16 cellular contexts compared by ENCODE assay signal in genomic region chr14:37623552-37623951, GRCh38. TPM values are rescaled to one million over a fixed set of nuclear protein-coding genes. Genes with fewer than 3 reads are reported as not detected.
DNase-seq lines count a peak whose midpoint lies in the region; ATAC-seq, FAIRE-seq and TF ChIP-seq lines count a peak whose summit lies in the region.
"Had no signal": no experiment of that assay in that cellular context is flagged by ENCODE, and none has a peak within 500 bp of the region (broad histone marks: within the 10 kb centered on the region; RNA-seq: fewer than 3 reads in every experiment).

No MANE protein-coding gene starts in this region.

- H3K9me3 ChIP-seq in thyroid gland = no peaks in the 10 kb centered on the region

- TF ChIP-seq POLR2A in thyroid gland (IDR thresholded peaks at IDR 0.05) = no peak

- peak; percentile 96 for ATAC-seq in foreskin keratinocyte
- no peak for ATAC-seq in left ventricle myocardium superior
- ATAC-seq: naive thymus-derived CD8-positive, alpha-beta T cell had no signal

- no peak overlapping the region for H3K4me3 ChIP-seq in thyroid gland (replicated peaks in 1 of 3)

- H3K4me1 ChIP-seq in foreskin keratinocyte (peaks cover 13% of the 10 kb centered on the region), thyroid gland (peaks cover 0 to 6% of the 10 kb centered on the region in 2 donors)

- intact Hi-C loops in thyroid gland (cut with DNase I) (no loop called here), left ventricle myocardium superior (cut with micrococcal nuclease) (no loop called here)

- TF ChIP-seq CTCF in foreskin keratinocyte (conservative IDR thresholded peaks at IDR 0.05) = no peak
- TF ChIP-seq CTCF in thyroid gland (IDR thresholded peaks at IDR 0.05) = no peak
- no peak for TF ChIP-seq CTCF in D721Med (IDR thresholded peaks at IDR 0.05; ENCODE audit: insufficient read depth, missing control alignments)

- FAIRE-seq in D721Med (lab: Jason Lieb, UNC) = no peak
- FAIRE-seq: GM12892 had no signal

- H3K27ac ChIP-seq in foreskin keratinocyte (peak overlapping the region; percentile 79), thyroid gland (no peak overlapping the region)

- no peaks in the 10 kb centered on the region for H3K36me3 ChIP-seq in thyroid gland

- 79 to 86% methylated on average over 1 of the region's 1 CpG for WGBS in thyroid gland, 2 donors

- DNase-seq in AG08395 (ENCODE audit: low spot score) = peak; percentile 69
- peak; percentile 88 for DNase-seq in HT1080 (ENCODE audit: low read depth)
- DNase-seq in amniotic epithelial cell (ENCODE audit: low read depth) = peak; percentile 5
- DNase-seq in foreskin keratinocyte = peak; percentile 90 to 96
- DNase-seq in thyroid gland = no peak
- no peak for DNase-seq in D721Med (ENCODE audit: insufficient read length, low spot score)
- no peak for DNase-seq in left ventricle myocardium superior
- no peak for DNase-seq in activated CD4-positive, alpha-beta T cell treated with anti-CD3 and anti-CD28 coated beads, Interleukin-2, amount 50 U/mL, for 1 hour
- DNase-seq: activated CD4-positive, CD25-positive, alpha-beta regulatory T cell treated with anti-CD3 and anti-CD28 coated beads, Interleukin-2, amount 50 U/mL, for 72 hours; activated gamma-delta T cell treated with Interleukin-2 at 50 U/mL for 16 hours; CD8-positive, alpha-beta memory T cell; naive thymus-derived CD8-positive, alpha-beta T cell; NCI-H2081 treated with DMSO at 0.1 percent for 48 hours; stimulated activated naive CD4-positive, alpha-beta T cell had no signal

- H3K27me3 ChIP-seq in foreskin keratinocyte = peaks cover 11% of the 10 kb centered on the region
- H3K27me3 ChIP-seq in thyroid gland = no peaks in the 10 kb centered on the region

RNA-seq across cellular contexts. Expression of gene TTC6, which starts 28.1 kb away (rescaled TPM):
- not detected in 2 replicates for total RNA-seq in HT1080 (2014; rRNA removed; shearing (Covaris generic))
- polyA plus RNA-seq in HT1080 (2015; cell fraction: cytosol; rRNA removed) = not detected in 2 replicates
- polyA plus RNA-seq in HT1080 (2015; cell fraction: nucleus; rRNA removed) = 0.42 TPM in 1 of 2 replicates, not detected in the other
- total RNA-seq in foreskin keratinocyte (not detected in 2 replicates), thyroid gland (under 1 TPM in 3 of 4 donors, not detected in 1; 0.10 to 0.38 (median 0.13) TPM), left ventricle myocardium superior (not detected)
- polyA plus RNA-seq in foreskin keratinocyte = not detected in 2 replicates
- total RNA-seq: CD8-positive, alpha-beta memory T cell; naive thymus-derived CD8-positive, alpha-beta T cell; SK-MEL-5 had no signal
- polyA plus RNA-seq: CD8-positive, alpha-beta memory T cell; naive thymus-derived CD8-positive, alpha-beta T cell had no signal

RNA-seq across cellular contexts. Expression of gene FOXA1, which starts 28.5 kb away (rescaled TPM):
- total RNA-seq in HT1080 (2014; rRNA removed; shearing (Covaris generic)) = 2.7 and 3.2 TPM in 2 replicates
- 2.9 and 5.9 TPM in 2 replicates for polyA plus RNA-seq in HT1080 (2015; cell fraction: cytosol; rRNA removed)
- 2.8 and 5.5 TPM in 2 replicates for polyA plus RNA-seq in HT1080 (2015; cell fraction: nucleus; rRNA removed)
- total RNA-seq in foreskin keratinocyte = not detected in 2 replicates
- not detected in 2 replicates for polyA plus RNA-seq in foreskin keratinocyte
- total RNA-seq in thyroid gland = under 1 TPM in 2 of 4 donors, not detected in 2; 0.92 to 0.93 TPM
- total RNA-seq in left ventricle myocardium superior = not detected
- total RNA-seq: naive thymus-derived CD8-positive, alpha-beta T cell had no signal
- polyA plus RNA-seq: CD8-positive, alpha-beta memory T cell; naive thymus-derived CD8-positive, alpha-beta T cell had no signal

Comparison
In these comparisons a context has a peak if more than half of its experiments do, and no peak if none do; other contexts are left out.
1. DNase-seq: peak in AG08395 (single experiment), HT1080 (single experiment), amniotic epithelial cell (single experiment) and foreskin keratinocyte (2 of 2); none in thyroid gland (0 of 2), D721Med (single experiment), left ventricle myocardium superior (single experiment) and activated CD4-positive, alpha-beta T cell treated with anti-CD3 and anti-CD28 coated beads, Interleukin-2, amount 50 U/mL, for 1 hour (single experiment).